8 cellular contexts compared by ENCODE assay signal in genomic region chr13:108915095-108915633, GRCh38.
DNase-seq lines count a peak whose midpoint lies in the region; ATAC-seq and TF ChIP-seq lines count a peak whose summit lies in the region.

No MANE protein-coding gene starts in this region.

- TF ChIP-seq RAD21 in SK-N-SH (IDR thresholded peaks at IDR 0.05; ENCODE audit: low read length): peak; percentile 81

- WGBS in SK-N-SH (ENCODE audit: low lambda C conversion rate): 46% methylated on average over 7 of the region's 7 CpGs

- ATAC-seq in activated CD4-positive, alpha-beta T cell treated with anti-CD3 and anti-CD28 coated beads for 36 hours: no peak
- ATAC-seq in HG03045 (IDR thresholded peaks at IDR 0.05; ENCODE audit: unreplicated experiment): peak; percentile 30
- no peak for ATAC-seq in HG03442 (IDR thresholded peaks at IDR 0.05; ENCODE audit: unreplicated experiment)
- no peak for ATAC-seq in GM19324 (IDR thresholded peaks at IDR 0.05; ENCODE audit: low FRiP score, unreplicated experiment)

- H3K4me1 Mint-ChIP-seq in activated CD4-positive, alpha-beta T cell treated with anti-CD3 and anti-CD28 coated beads for 36 hours: peaks cover 19% of the 10 kb centered on the region

- H3K9me3 ChIP-seq in SK-N-SH: no peaks in the 10 kb centered on the region

- 0 out of 2 replicates have a peak overlapping the region, but pooled peaks have one; percentile 29 for H2AFZ ChIP-seq in SK-N-SH (ENCODE audit: low read depth)

- CTCF ChIA-PET in activated CD4-positive, alpha-beta T cell treated with anti-CD3 and anti-CD28 coated beads for 36 hours (lab: Charles Lee): interaction anchor here (0.8 to 2.7 kb wide), 8 partner anchors 10 to 227 kb away, joined by 3 to 9 read pairs (median 3); no protein-coding TSS in a partner anchor
- CTCF ChIA-PET in SK-N-SH (lab: Yijun Ruan, JAX): interaction anchor here (0.6 to 4.0 kb wide), 39 partner anchors 9 to 1222 kb away, joined by 3 to 39 read pairs (median 4); no protein-coding TSS in a partner anchor

- H4K20me1 ChIP-seq in SK-N-SH (ENCODE audit: insufficient read depth): no peaks in the 10 kb centered on the region

- 0 out of 2 replicates have a peak overlapping the region, but pooled peaks have one; percentile 21 for H3K4me2 ChIP-seq in SK-N-SH

- TF ChIP-seq EP300 in SK-N-SH (IDR thresholded peaks at IDR 0.05; ENCODE audit: borderline replicate concordance in 1 of 2, low read depth in 1 of 2, low read length in 1 of 2): no peak

- no peaks in the 10 kb centered on the region for H3K9me3 Mint-ChIP-seq in activated CD4-positive, alpha-beta T cell treated with anti-CD3 and anti-CD28 coated beads for 36 hours (ENCODE audit: low read depth)

- intact Hi-C loops in activated CD4-positive, alpha-beta T cell treated with anti-CD3 and anti-CD28 coated beads for 36 hours (cut with DNase I, micrococcal nuclease): loop anchor here (2.0 to 5.0 kb wide), 3 partner anchors 698 to 872 kb away; partner anchors contain the start of genes IRS2 (in 2 of the 2), ABHD13 (in 1 of the 2) and LIG4 (in 1 of the 2)

- H3K79me2 ChIP-seq in SK-N-SH (ENCODE audit: insufficient read depth): no peaks in the 10 kb centered on the region

- H3K4me3 Mint-ChIP-seq in activated CD4-positive, alpha-beta T cell treated with anti-CD3 and anti-CD28 coated beads for 36 hours: peak overlapping the region; percentile 62

- no peaks in the 10 kb centered on the region for H3K9me2 ChIP-seq in SK-N-SH

- DNase-seq in activated CD4-positive, alpha-beta T cell treated with anti-CD3 and anti-CD28 coated beads for 36 hours: no peak
- no peak for DNase-seq in activated CD4-positive, alpha-beta T cell treated with anti-CD3 and anti-CD28 coated beads, Interleukin-2, amount 50 U/mL, for 1 hour
- DNase-seq in SK-N-SH (peak; percentile 41), fibroblast of pulmonary artery (ENCODE audit: low read depth) (peak; percentile 71), renal cortical epithelial cell (ENCODE audit: low read depth) (peak; percentile 60)

- POLR2A ChIA-PET in activated CD4-positive, alpha-beta T cell treated with anti-CD3 and anti-CD28 coated beads for 36 hours (lab: Charles Lee): no interaction called here
- POLR2A ChIA-PET in SK-N-SH (lab: Yijun Ruan, JAX): interaction anchor here (0.7 kb wide), 1 partner anchor 872 kb away, joined by 4 read pairs; no protein-coding TSS in a partner anchor

- H3K27me3 ChIP-seq in SK-N-SH (ENCODE audit: insufficient read depth): no peaks in the 10 kb centered on the region; the same call in 1 of the 2 replicates

- H3K36me3 Mint-ChIP-seq in activated CD4-positive, alpha-beta T cell treated with anti-CD3 and anti-CD28 coated beads for 36 hours (ENCODE audit: low read depth): no peaks in the 10 kb centered on the region

- H3K27ac ChIP-seq in SK-N-SH (ENCODE audit: low read depth in 2 of 2, low read length in 1 of 2): no peak overlapping the region; a peak in 1 of 4 replicates

- H3K9ac ChIP-seq in SK-N-SH: peak overlapping the region; percentile 24; the same call in 1 of the 2 replicates

- peaks cover 5 to 18% of the 10 kb centered on the region in 2 experiments for H3K4me1 ChIP-seq in SK-N-SH (ENCODE audit: control insufficient read depth in 1 of 2, insufficient read depth in 2 of 2, low read depth in 1 of 2, low read length in 1 of 2)

- TF ChIP-seq CTCF in SK-N-SH (IDR thresholded peaks at IDR 0.05) (peak; percentile 76), fibroblast of pulmonary artery (IDR thresholded peaks at IDR 0.05; ENCODE audit: low read length, missing control alignments) (peak; percentile 74)

- peaks cover 11% of the 10 kb centered on the region for H3K27me3 Mint-ChIP-seq in activated CD4-positive, alpha-beta T cell treated with anti-CD3 and anti-CD28 coated beads for 36 hours

- no peaks in the 10 kb centered on the region for H3F3A ChIP-seq in SK-N-SH (replicated peaks; ENCODE audit: insufficient read depth)

- H3K4me3 ChIP-seq in SK-N-SH (ENCODE audit: low read depth in 2 of 2, low read length in 1 of 2) (no peak overlapping the region), fibroblast of pulmonary artery (replicated peaks; ENCODE audit: low read depth, low read length) (peak overlapping the region; percentile 1)

- H3K36me3 ChIP-seq in SK-N-SH (replicated peaks in 1 of 2; ENCODE audit: control insufficient read depth in 1 of 2, insufficient read depth in 2 of 2, low read length in 1 of 2): no peaks in the 10 kb centered on the region

- H3K27ac Mint-ChIP-seq in activated CD4-positive, alpha-beta T cell treated with anti-CD3 and anti-CD28 coated beads for 36 hours: peak overlapping the region; percentile 88

TF ChIP-seq in SK-N-SH, 30 proteins besides CTCF, POLR2A, EP300 and RAD21:
- TF ChIP-seq SMC3 (IDR thresholded peaks at IDR 0.05; ENCODE audit: low read depth, low read length) (peak; percentile 58), FOXM1 (IDR thresholded peaks at IDR 0.05; ENCODE audit: low read depth) (no peak)
TF ChIP-seq in SK-N-SH: peak in this region for 1.

Comparison
In these comparisons a context has a peak if more than half of its experiments do, and no peak if none do; other contexts are left out.
1. DNase-seq: peak in SK-N-SH (single experiment), fibroblast of pulmonary artery (single experiment) and renal cortical epithelial cell (single experiment); none in activated CD4-positive, alpha-beta T cell treated with anti-CD3 and anti-CD28 coated beads for 36 hours (single experiment) and activated CD4-positive, alpha-beta T cell treated with anti-CD3 and anti-CD28 coated beads, Interleukin-2, amount 50 U/mL, for 1 hour (single experiment).